In genomic region chr3:42720126-42720525, GRCh38 we compare ENCODE assay signal across 20 cellular contexts. TPM values are rescaled to one million over a fixed set of nuclear protein-coding genes. Genes with fewer than 3 reads are reported as not detected.
"Had no signal": no experiment of that assay in that cellular context is flagged by ENCODE, and none has a peak within 500 bp of the region (broad histone marks: within the 10 kb centered on the region; RNA-seq: fewer than 3 reads in every experiment).

No MANE protein-coding gene starts in this region.

- H3K9me3 Mint-ChIP-seq: activated naive CD4-positive, alpha-beta T cell treated with anti-CD3 and anti-CD28 coated beads for 36 hours; activated T-helper 17 cell treated with anti-CD3 and anti-CD28 coated beads, Interleukin-2, amount 50 U/mL, for 72 hours; memory B cell; naive thymus-derived CD8-positive, alpha-beta T cell; type B pancreatic cell had no signal

- H3K27me3 Mint-ChIP-seq: type B pancreatic cell had no signal

- H3K9me3 ChIP-seq: ascending aorta, left lung, suprapubic skin had no signal

- H3K4me3 ChIP-seq: ascending aorta, left lung, suprapubic skin had no signal

- H3K27ac ChIP-seq: ascending aorta, left lung, suprapubic skin, WERI-Rb-1 had no signal

- H3K36me3 Mint-ChIP-seq: memory B cell; naive thymus-derived CD8-positive, alpha-beta T cell; type B pancreatic cell had no signal

- DNase-seq: activated CD4-positive, alpha-beta T cell treated with anti-CD3 and anti-CD28 coated beads, Interleukin-2, amount 50 U/mL, for 48 hours; activated naive CD4-positive, alpha-beta T cell treated with anti-CD3 and anti-CD28 coated beads for 36 hours; left lung; naive thymus-derived CD8-positive, alpha-beta T cell; nucleus accumbens; posterior cingulate gyrus; right cardiac atrium; small intestine; stimulated activated CD4-positive, alpha-beta T cell treated with anti-CD3 and anti-CD28 coated beads, Interleukin-4, amount 100 ng/mL, for 4 hours; stimulated activated CD8-positive, alpha-beta memory T cell treated with anti-CD3 and anti-CD28 coated beads, Interleukin-4, amount 100 ng/mL, for 48 hours; stimulated activated naive CD8-positive, alpha-beta T cell treated with anti-CD3 and anti-CD28 coated beads, Interleukin-15, Interleukin-2, amounts not matched to agents 100 U/mL and 50 U/mL, for 24 hours; WERI-Rb-1 had no signal

- H3K27me3 ChIP-seq: ascending aorta, left lung, suprapubic skin had no signal

- H3K4me1 ChIP-seq: left lung, suprapubic skin had no signal

- H3K27ac Mint-ChIP-seq: activated naive CD4-positive, alpha-beta T cell treated with anti-CD3 and anti-CD28 coated beads for 36 hours; activated T-helper 17 cell treated with anti-CD3 and anti-CD28 coated beads, Interleukin-2, amount 50 U/mL, for 72 hours; memory B cell; naive thymus-derived CD8-positive, alpha-beta T cell; type B pancreatic cell had no signal

- H3K36me3 ChIP-seq: ascending aorta, left lung, suprapubic skin, WERI-Rb-1 had no signal

- H3K4me1 Mint-ChIP-seq: activated T-helper 17 cell treated with anti-CD3 and anti-CD28 coated beads, Interleukin-2, amount 50 U/mL, for 72 hours; memory B cell; naive thymus-derived CD8-positive, alpha-beta T cell had no signal

- H3K4me3 Mint-ChIP-seq: activated naive CD4-positive, alpha-beta T cell treated with anti-CD3 and anti-CD28 coated beads for 36 hours; activated T-helper 17 cell treated with anti-CD3 and anti-CD28 coated beads, Interleukin-2, amount 50 U/mL, for 72 hours; memory B cell; naive thymus-derived CD8-positive, alpha-beta T cell; type B pancreatic cell had no signal

RNA-seq across cellular contexts. Expression of gene HHATL, which starts 17.5 kb away (rescaled TPM):
- total RNA-seq: activated naive CD4-positive, alpha-beta T cell treated with anti-CD3 and anti-CD28 coated beads for 36 hours; activated T-helper 17 cell treated with anti-CD3 and anti-CD28 coated beads, Interleukin-2, amount 50 U/mL, for 72 hours; ascending aorta; bronchial epithelial cell; naive thymus-derived CD8-positive, alpha-beta T cell; T-helper 1 cell treated with Interleukin-12 subunit alpha and Interleukin-12 subunit beta and Interleukin-4 antibody, amounts not matched to agents 30 ng/mL and 1 ng/mL, for 36 hours had no signal

RNA-seq across cellular contexts. Expression of gene KLHL40, which starts 34.8 kb away (rescaled TPM):
- total RNA-seq: activated naive CD4-positive, alpha-beta T cell treated with anti-CD3 and anti-CD28 coated beads for 36 hours; activated T-helper 17 cell treated with anti-CD3 and anti-CD28 coated beads, Interleukin-2, amount 50 U/mL, for 72 hours; ascending aorta; bronchial epithelial cell; left lung; mucosa of gallbladder; naive thymus-derived CD8-positive, alpha-beta T cell; suprapubic skin; T-helper 1 cell treated with Interleukin-12 subunit alpha and Interleukin-12 subunit beta and Interleukin-4 antibody, amounts not matched to agents 30 ng/mL and 1 ng/mL, for 36 hours had no signal
